ENCODE assay signal across 1 cellular context in genomic region chr7:74233655-74234280, GRCh38.
A peak's percentile ranks its signal among the peaks of the same experiment; 100 is the strongest.
TF ChIP-seq lines count a peak whose summit lies in the region.

No MANE protein-coding gene starts in this region.

TF ChIP-seq in IMR-90, 13 proteins besides CTCF, POLR2A, EP300 and RAD21:
- no peak for TF ChIP-seq ELK1 (IDR thresholded peaks at IDR 0.05; ENCODE audit: borderline replicate concordance, low read depth, low read length)
- TF ChIP-seq MXI1 (IDR thresholded peaks at IDR 0.05; ENCODE audit: borderline replicate concordance, low read depth, low read length) = peak; percentile 60
- TF ChIP-seq FOS (IDR thresholded peaks at IDR 0.05; ENCODE audit: low read depth, low read length) = peak; percentile 89
- TF ChIP-seq RFX5 (IDR thresholded peaks at IDR 0.05; ENCODE audit: low read depth, low read length) = no peak
- TF ChIP-seq NFE2L2 (IDR thresholded peaks at IDR 0.05; ENCODE audit: low read depth, low read length) = no peak
- TF ChIP-seq MAFK (IDR thresholded peaks at IDR 0.05; ENCODE audit: low read depth, low read length) = peak; percentile 36; the same call in 1 of the 2 replicates
- TF ChIP-seq RCOR1 (IDR thresholded peaks at IDR 0.05; ENCODE audit: insufficient replicate concordance, low read length) = peak; percentile 43
- no peak for TF ChIP-seq CHD1 (IDR thresholded peaks at IDR 0.05; ENCODE audit: low read depth, low read length)
- no peak for TF ChIP-seq CEBPB (IDR thresholded peaks at IDR 0.05; ENCODE audit: low read depth, low read length)
- TF ChIP-seq USF2 (IDR thresholded peaks at IDR 0.05; ENCODE audit: low read depth, low read length) = 0 out of 2 replicates have a peak, but pooled peaks have one; percentile 12
- TF ChIP-seq BHLHE40 (IDR thresholded peaks at IDR 0.05; ENCODE audit: low read depth, low read length) = peak; percentile 99
- TF ChIP-seq SMC3 (IDR thresholded peaks at IDR 0.05; ENCODE audit: low read depth, low read length) = peak; percentile 24; the same call in 1 of the 2 replicates
- TF ChIP-seq MAZ (IDR thresholded peaks at IDR 0.05; ENCODE audit: borderline replicate concordance, low read depth, low read length) = no peak
